In genomic region chr19:36807029-36807428, GRCh38 we compare ENCODE assay signal across 8 cellular contexts. TPM values are rescaled to one million over a fixed set of nuclear protein-coding genes. Genes with fewer than 3 reads are reported as not detected.
"Had no signal": no experiment of that assay in that cellular context is flagged by ENCODE, and none has a peak within 500 bp of the region (broad histone marks: within the 10 kb centered on the region; RNA-seq: fewer than 3 reads in every experiment).

No MANE protein-coding gene starts in this region.

- H3K27ac ChIP-seq: GM23248 had no signal

- FAIRE-seq: HTR-8/SVneo, K562 had no signal

- H3K4me1 ChIP-seq: HAP-1 had no signal

- H3K4me3 ChIP-seq: GM23248, HAP-1, K562 had no signal

- H3K36me3 ChIP-seq: HAP-1 had no signal

- DNase-seq: GM23248, GOT3, H7, IMR-90 had no signal

RNA-seq across cellular contexts. Expression of gene ZNF790, which starts 31.2 kb away (rescaled TPM):
- total RNA-seq: HT-29 had no signal

RNA-seq across cellular contexts. Expression of gene ZNF345, which starts 43.6 kb away (rescaled TPM):
- total RNA-seq: HT-29 had no signal
